Comparison of ENCODE assay signal across 9 cellular contexts in genomic region chr4:112318239-112319142, GRCh38. TPM values are rescaled to one million over a fixed set of nuclear protein-coding genes. Genes with fewer than 3 reads are reported as not detected.
DNase-seq lines count a peak whose midpoint lies in the region; ATAC-seq and TF ChIP-seq lines count a peak whose summit lies in the region.
"Had no signal": no experiment of that assay in that cellular context is flagged by ENCODE, and none has a peak within 500 bp of the region (broad histone marks: within the 10 kb centered on the region; RNA-seq: fewer than 3 reads in every experiment).

No MANE protein-coding gene starts in this region.

- H3K9me3 ChIP-seq in upper lobe of right lung (no peaks in the 10 kb centered on the region), esophagus squamous epithelium (no peaks in the 10 kb centered on the region)
- H3K9me3 ChIP-seq: tibial nerve had no signal

- no peaks in the 10 kb centered on the region for H3K9me3 Mint-ChIP-seq in activated T-cell treated with anti-CD3 and anti-CD28 coated beads, Interleukin-2, amount 50 U/mL, for 72 hours

- no peak overlapping the region for H3K27ac ChIP-seq in upper lobe of right lung
- H3K27ac ChIP-seq in esophagus squamous epithelium = no peak overlapping the region
- H3K27ac ChIP-seq: tibial nerve had no signal

- H3K27me3 Mint-ChIP-seq in activated T-cell treated with anti-CD3 and anti-CD28 coated beads, Interleukin-2, amount 50 U/mL, for 72 hours (ENCODE audit: low read depth) = no peaks in the 10 kb centered on the region

- H3K4me3 ChIP-seq in upper lobe of right lung = no peak overlapping the region
- no peak overlapping the region for H3K4me3 ChIP-seq in esophagus squamous epithelium
- H3K4me3 ChIP-seq: tibial nerve had no signal

- 80 to 83% methylated on average over 3 to 5 of the region's 5 CpGs for WGBS in esophagus squamous epithelium, 2 donors

- H3K27ac Mint-ChIP-seq in activated T-cell treated with anti-CD3 and anti-CD28 coated beads, Interleukin-2, amount 50 U/mL, for 72 hours = peak overlapping the region; percentile 21

- peak overlapping the region in 1 of 2 donors; percentile 23 for H3K4me3 Mint-ChIP-seq in activated T-cell treated with anti-CD3 and anti-CD28 coated beads, Interleukin-2, amount 50 U/mL, for 72 hours

- peak; percentile 99 to 100 for ATAC-seq in activated T-cell treated with anti-CD3 and anti-CD28 coated beads, Interleukin-2, amount 50 U/mL, for 72 hours (replicated peaks in 1 of 2)
- ATAC-seq in GM21825 (IDR thresholded peaks at IDR 0.05; ENCODE audit: unreplicated experiment) (peak; percentile 98), HG03442 (IDR thresholded peaks at IDR 0.05; ENCODE audit: unreplicated experiment) (peak; percentile 96), upper lobe of right lung (peak; percentile 21)

- DNase-seq in activated T-cell treated with anti-CD3 and anti-CD28 coated beads, Interleukin-2, amount 50 U/mL, for 72 hours = peak in 1 of 2 donors; percentile 13
- DNase-seq in activated T-cell treated with anti-CD3 and anti-CD28 coated beads, Interleukin-2, amount 50 U/mL, for 48 hours = no peak
- DNase-seq in upper lobe of right lung (no peak), esophagus squamous epithelium (lab: John Stamatoyannopoulos, UW) (no peak), dedifferentiated amniotic fluid mesenchymal stem cell (ENCODE audit: extremely low spot score) (no peak)
- DNase-seq in stimulated activated naive CD4-positive, alpha-beta T cell treated with Interleukin-2 at 50 U/mL for 16 hours (lab: John Stamatoyannopoulos, UW) = no peak

- intact Hi-C loops in upper lobe of right lung (cut with DNase I) (no loop called here), esophagus squamous epithelium (cut with DNase I) (no loop called here)

- H3K36me3 ChIP-seq in upper lobe of right lung (no peaks in the 10 kb centered on the region), esophagus squamous epithelium (peaks cover 0 to 10% (median 0%) of the 10 kb centered on the region in 3 donors)

- H3K4me1 ChIP-seq in upper lobe of right lung = peaks cover 9% of the 10 kb centered on the region
- peaks cover 0 to 6% (median 3%) of the 10 kb centered on the region in 3 donors for H3K4me1 ChIP-seq in esophagus squamous epithelium

- H3K27me3 ChIP-seq in upper lobe of right lung = no peaks in the 10 kb centered on the region
- H3K27me3 ChIP-seq in esophagus squamous epithelium = no peaks in the 10 kb centered on the region
- H3K27me3 ChIP-seq: tibial nerve had no signal

- no peak for TF ChIP-seq POLR2A in esophagus squamous epithelium (IDR thresholded peaks at IDR 0.05)

- H3K36me3 Mint-ChIP-seq in activated T-cell treated with anti-CD3 and anti-CD28 coated beads, Interleukin-2, amount 50 U/mL, for 72 hours (ENCODE audit: insufficient read depth in 2 of 2) = peaks cover 3 to 12% of the 10 kb centered on the region in 2 donors

- H3K4me1 Mint-ChIP-seq in activated T-cell treated with anti-CD3 and anti-CD28 coated beads, Interleukin-2, amount 50 U/mL, for 72 hours (ENCODE audit: low read depth) = peaks cover 31% of the 10 kb centered on the region

- TF ChIP-seq CTCF in upper lobe of right lung (IDR thresholded peaks at IDR 0.05) (no peak), esophagus squamous epithelium (IDR thresholded peaks at IDR 0.05) (no peak)

RNA-seq across cellular contexts. Expression of gene ALPK1, which starts 21.3 kb away (rescaled TPM):
- total RNA-seq in activated T-cell treated with anti-CD3 and anti-CD28 coated beads, Interleukin-2, amount 50 U/mL, for 72 hours = 10 to 100 TPM; 61.6 to 64.7 TPM
- 34.3 TPM for total RNA-seq in upper lobe of right lung
- 10 to 100 TPM; 12.6 to 19.5 (median 12.8) TPM for total RNA-seq in esophagus squamous epithelium

RNA-seq across cellular contexts. Expression of gene TIFA, which starts 32.8 kb away (rescaled TPM):
- total RNA-seq in activated T-cell treated with anti-CD3 and anti-CD28 coated beads, Interleukin-2, amount 50 U/mL, for 72 hours = 10 to 100 TPM; 82.7 to 87.1 TPM
- total RNA-seq in upper lobe of right lung = 10.6 TPM
- total RNA-seq in esophagus squamous epithelium = 10 to 100 TPM in 2 of 4 donors, 1 to 10 TPM in 2; 7.6 to 15.7 (median 10.4) TPM

Comparison
In these comparisons a context has a peak if more than half of its experiments do, and no peak if none do; other contexts are left out.
1. ATAC-seq: peak in every context shown above with its lines; median percentile 100 in activated T-cell treated with anti-CD3 and anti-CD28 coated beads, Interleukin-2, amount 50 U/mL, for 72 hours; 98 in GM21825; 96 in HG03442; 21 in upper lobe of right lung.